ENCODE assay signal across 10 cellular contexts in the genomic region with DNA sequence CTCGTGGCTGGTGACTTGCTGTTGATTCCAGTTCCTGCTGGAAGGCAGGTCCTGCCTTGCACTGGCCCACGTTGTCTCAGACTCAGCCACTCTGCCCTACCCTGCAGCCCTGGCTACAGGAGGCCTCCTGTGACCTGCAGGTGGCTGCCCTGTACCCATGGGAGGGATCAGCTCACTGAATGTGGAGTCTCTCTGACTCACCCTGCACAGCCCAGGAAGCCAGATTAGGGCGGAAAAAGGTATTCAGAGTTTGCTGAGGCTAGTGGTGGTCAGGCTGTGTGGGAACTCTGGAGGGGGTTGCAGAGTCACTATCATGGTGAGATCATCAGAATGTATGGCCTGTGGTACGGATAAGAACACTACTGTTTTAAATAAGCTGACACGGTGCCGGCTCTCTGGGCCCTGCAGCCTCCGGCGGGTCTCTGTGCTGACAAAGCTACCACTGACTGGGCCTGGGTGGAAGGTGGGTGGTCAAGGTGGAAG. TPM values are rescaled to one million over a fixed set of nuclear protein-coding genes. Genes with fewer than 3 reads are reported as not detected.
DNase-seq lines count a peak whose midpoint lies in the region; ATAC-seq and TF ChIP-seq lines count a peak whose summit lies in the region.
"Had no signal": no experiment of that assay in that cellular context is flagged by ENCODE, and none has a peak within 500 bp of the region (broad histone marks: within the 10 kb centered on the region; RNA-seq: fewer than 3 reads in every experiment).

No MANE protein-coding gene starts in this region.

- peak overlapping the region; percentile 1 for H3K4me2 ChIP-seq in neural progenitor cell

- ATAC-seq in GM19463 (IDR thresholded peaks at IDR 0.05; ENCODE audit: unreplicated experiment) (peak; percentile 80), HG03039 (IDR thresholded peaks at IDR 0.05; ENCODE audit: unreplicated experiment) (no peak)
- ATAC-seq: right cardiac atrium had no signal

- H3K4me3 Mint-ChIP-seq in neural progenitor cell = no peak overlapping the region
- H3K4me3 Mint-ChIP-seq: T-helper 1 cell treated with Interleukin-12 subunit alpha and Interleukin-12 subunit beta and Interleukin-4 antibody, amounts not matched to agents 30 μg/mL and 1 μg/mL, for 36 hours had no signal

- no peak overlapping the region for H3K9ac ChIP-seq in neural progenitor cell

- TF ChIP-seq CTCF in neural progenitor cell (IDR thresholded peaks at IDR 0.05) = no peak

- H3K36me3 ChIP-seq in neural progenitor cell = no peaks in the 10 kb centered on the region

- no peaks in the 10 kb centered on the region for H3K9me3 Mint-ChIP-seq in neural progenitor cell
- H3K9me3 Mint-ChIP-seq: T-helper 1 cell treated with Interleukin-12 subunit alpha and Interleukin-12 subunit beta and Interleukin-4 antibody, amounts not matched to agents 30 μg/mL and 1 μg/mL, for 36 hours had no signal

- H3K27ac ChIP-seq in neural progenitor cell = peak overlapping the region; percentile 2

- H3K4me1 ChIP-seq in neural progenitor cell = peaks cover 13% of the 10 kb centered on the region

- no peaks in the 10 kb centered on the region for H3K9me3 ChIP-seq in neural progenitor cell (ENCODE audit: low read depth)

- no peak overlapping the region for H3K4me3 ChIP-seq in neural progenitor cell

- H3K79me2 ChIP-seq in neural progenitor cell (ENCODE audit: low read depth) = no peaks in the 10 kb centered on the region

- no peaks in the 10 kb centered on the region for H3K27me3 ChIP-seq in neural progenitor cell

- peak overlapping the region; percentile 33 for H3K27ac Mint-ChIP-seq in neural progenitor cell
- H3K27ac Mint-ChIP-seq: T-helper 1 cell treated with Interleukin-12 subunit alpha and Interleukin-12 subunit beta and Interleukin-4 antibody, amounts not matched to agents 30 μg/mL and 1 μg/mL, for 36 hours had no signal

- DNase-seq in NCI-H69 (lab: John Stamatoyannopoulos, UW) = peak; percentile 53
- peak; percentile 89 for DNase-seq in brain pericyte (ENCODE audit: low read depth, low spot score)
- DNase-seq in neural progenitor cell (ENCODE audit: low spot score) = peak; percentile 57
- DNase-seq in SK-N-DZ (ENCODE audit: low spot score) = no peak
- DNase-seq in NCI-H146 treated with DMSO at 0.1 percent for 48 hours (lab: John Stamatoyannopoulos, UW; ENCODE audit: unreplicated experiment) = no peak
- no peak for DNase-seq in activated gamma-delta T cell treated with Interleukin-2 at 50 U/mL for 16 hours

- H4K20me1 ChIP-seq in neural progenitor cell (ENCODE audit: low read depth) = no peaks in the 10 kb centered on the region

- peaks cover 20% of the 10 kb centered on the region for H3K4me1 Mint-ChIP-seq in neural progenitor cell

- no peak overlapping the region for H2AFZ ChIP-seq in neural progenitor cell (replicated peaks)

- peaks cover 2% of the 10 kb centered on the region for H3K36me3 Mint-ChIP-seq in neural progenitor cell

- no peaks in the 10 kb centered on the region for H3K27me3 Mint-ChIP-seq in neural progenitor cell (ENCODE audit: insufficient read depth, low read depth)

- no peaks in the 10 kb centered on the region for H3F3A ChIP-seq in neural progenitor cell (ENCODE audit: low read depth)

RNA-seq across cellular contexts. Expression of gene PYGB, which starts 24.7 kb away (rescaled TPM):
- 40.9 and 76.7 TPM in 2 replicates for total RNA-seq in neural progenitor cell (ENCODE audit: low replicate concordance)
- 127 and 155 TPM in 2 replicates for polyA plus RNA-seq in SK-N-DZ (2014; cell fraction: cytosol; rRNA removed)
- 212 and 244 TPM in 2 replicates for polyA plus RNA-seq in SK-N-DZ (2014; cell fraction: nucleus; rRNA removed)

RNA-seq across cellular contexts. Expression of gene ENTPD6, which starts 27.7 kb away (rescaled TPM):
- total RNA-seq in neural progenitor cell (ENCODE audit: low replicate concordance) = 32.3 and 60.1 TPM in 2 replicates
- polyA plus RNA-seq in SK-N-DZ (2014; cell fraction: cytosol; rRNA removed) = 58.0 and 61.2 TPM in 2 replicates
- 253 and 269 TPM in 2 replicates for polyA plus RNA-seq in SK-N-DZ (2014; cell fraction: nucleus; rRNA removed)

Comparison
In these comparisons a context has a peak if more than half of its experiments do, and no peak if none do; other contexts are left out.
1. DNase-seq: peak in NCI-H69 (single experiment), brain pericyte (single experiment) and neural progenitor cell (single experiment); none in SK-N-DZ (single experiment), NCI-H146 treated with DMSO at 0.1 percent for 48 hours (single experiment) and activated gamma-delta T cell treated with Interleukin-2 at 50 U/mL for 16 hours (single experiment).